14 cellular contexts compared by ENCODE assay signal in genomic region chr11:47932544-47932943, GRCh38. TPM values are rescaled to one million over a fixed set of nuclear protein-coding genes. Genes with fewer than 3 reads are reported as not detected.
DNase-seq lines count a peak whose midpoint lies in the region; ATAC-seq and TF ChIP-seq lines count a peak whose summit lies in the region.
"Had no signal": no experiment of that assay in that cellular context is flagged by ENCODE, and none has a peak within 500 bp of the region (broad histone marks: within the 10 kb centered on the region; RNA-seq: fewer than 3 reads in every experiment).

No MANE protein-coding gene starts in this region.

- no peaks in the 10 kb centered on the region for H3K9me3 Mint-ChIP-seq in activated CD8-positive, alpha-beta T cell treated with anti-CD3 and anti-CD28 coated beads for 36 hours
- no peaks in the 10 kb centered on the region for H3K9me3 Mint-ChIP-seq in activated CD8-positive, alpha-beta T cell treated with anti-CD3 and anti-CD28 coated beads, Interleukin-2, amount 10 ng/mL, durations not matched to agents 7 days and 5 days (ENCODE audit: insufficient read depth)
- H3K9me3 Mint-ChIP-seq: CD14-positive monocyte had no signal

- ATAC-seq in activated CD8-positive, alpha-beta T cell treated with anti-CD3 and anti-CD28 coated beads for 36 hours = peak; percentile 60
- no peak for ATAC-seq in activated CD8-positive, alpha-beta T cell treated with anti-CD3 and anti-CD28 coated beads, Interleukin-2, amount 10 ng/mL, durations not matched to agents 7 days and 5 days
- no peak for ATAC-seq in HG03442 (IDR thresholded peaks at IDR 0.05; ENCODE audit: unreplicated experiment)
- no peak for ATAC-seq in GM21619 (IDR thresholded peaks at IDR 0.05; ENCODE audit: unreplicated experiment)

- H3K36me3 Mint-ChIP-seq in activated CD8-positive, alpha-beta T cell treated with anti-CD3 and anti-CD28 coated beads for 36 hours (ENCODE audit: low read depth) = no peaks in the 10 kb centered on the region
- no peaks in the 10 kb centered on the region for H3K36me3 Mint-ChIP-seq in activated CD8-positive, alpha-beta T cell treated with anti-CD3 and anti-CD28 coated beads, Interleukin-2, amount 10 ng/mL, durations not matched to agents 7 days and 5 days (ENCODE audit: low read depth)
- H3K36me3 Mint-ChIP-seq: CD14-positive monocyte had no signal

- peaks cover 17% of the 10 kb centered on the region for H3K4me1 Mint-ChIP-seq in activated CD8-positive, alpha-beta T cell treated with anti-CD3 and anti-CD28 coated beads for 36 hours (ENCODE audit: low read depth)
- H3K4me1 Mint-ChIP-seq in activated CD8-positive, alpha-beta T cell treated with anti-CD3 and anti-CD28 coated beads, Interleukin-2, amount 10 ng/mL, durations not matched to agents 7 days and 5 days (ENCODE audit: low read depth) = peaks cover 22% of the 10 kb centered on the region

- no peak for TF ChIP-seq EP300 in esophagus muscularis mucosa (IDR thresholded peaks at IDR 0.05)

- H3K4me2 ChIP-seq in osteoblast (ENCODE audit: insufficient read depth, low read length) = no peak overlapping the region

- no peaks in the 10 kb centered on the region for H4K20me1 ChIP-seq in osteoblast (ENCODE audit: insufficient read depth, low read length)

- H3K9me3 ChIP-seq in osteoblast (ENCODE audit: low read depth, low read length) (no peaks in the 10 kb centered on the region), esophagus muscularis mucosa (no peaks in the 10 kb centered on the region)
- H3K9me3 ChIP-seq: HAP-1 had no signal

- no peak overlapping the region for H2AFZ ChIP-seq in osteoblast (ENCODE audit: low read length)

- no peaks in the 10 kb centered on the region for H3K27me3 Mint-ChIP-seq in activated CD8-positive, alpha-beta T cell treated with anti-CD3 and anti-CD28 coated beads for 36 hours
- no peaks in the 10 kb centered on the region for H3K27me3 Mint-ChIP-seq in activated CD8-positive, alpha-beta T cell treated with anti-CD3 and anti-CD28 coated beads, Interleukin-2, amount 10 ng/mL, durations not matched to agents 7 days and 5 days (ENCODE audit: low read depth)

- peaks cover 3% of the 10 kb centered on the region for H3K4me1 ChIP-seq in osteoblast (ENCODE audit: insufficient read depth, low read length)
- no peaks in the 10 kb centered on the region for H3K4me1 ChIP-seq in esophagus muscularis mucosa

- H3K27me3 ChIP-seq in osteoblast (ENCODE audit: insufficient read depth, low read length) (no peaks in the 10 kb centered on the region), esophagus muscularis mucosa (no peaks in the 10 kb centered on the region)

- TF ChIP-seq POLR2A in esophagus muscularis mucosa (IDR thresholded peaks at IDR 0.05; ENCODE audit: low read depth) = no peak

- no peaks in the 10 kb centered on the region for H3K79me2 ChIP-seq in osteoblast (ENCODE audit: insufficient read depth, low read length)

- no peak for DNase-seq in activated CD8-positive, alpha-beta T cell treated with anti-CD3 and anti-CD28 coated beads for 36 hours
- no peak for DNase-seq in activated CD8-positive, alpha-beta T cell treated with anti-CD3 and anti-CD28 coated beads, Interleukin-2, amount 10 ng/mL, durations not matched to agents 7 days and 5 days
- DNase-seq in GM12865 (ENCODE audit: low read depth) = peak; percentile 28
- DNase-seq in NCI-H526 treated with DMSO at 0.1 percent for 48 hours (lab: John Stamatoyannopoulos, UW) = peak; percentile 38
- DNase-seq in osteoblast (ENCODE audit: insufficient read length, low spot score, missing footprints) = peak; percentile 29
- DNase-seq in esophagus muscularis mucosa (ENCODE audit: extremely low spot score) = no peak
- DNase-seq: COR-L47, NCI-H146, NCI-H2227 treated with DMSO at 0.1 percent for 48 hours, NCI-H524 treated with DMSO at 0.1 percent for 48 hours had no signal

- POLR2A ChIA-PET in activated CD8-positive, alpha-beta T cell treated with anti-CD3 and anti-CD28 coated beads for 36 hours (lab: Charles Lee) = interaction anchor here (0.9 to 1.6 kb wide), 3 partner anchors 88 to 177 kb away, joined by 3 to 5 read pairs (median 3); no protein-coding TSS in a partner anchor
- POLR2A ChIA-PET in activated CD8-positive, alpha-beta T cell treated with anti-CD3 and anti-CD28 coated beads, Interleukin-2, amount 10 ng/mL, durations not matched to agents 7 days and 5 days (lab: Charles Lee) = interaction anchor here (1.0 kb wide), 1 partner anchor 123 kb away, joined by 5 read pairs; no protein-coding TSS in a partner anchor

- no peak overlapping the region for H3K4me3 Mint-ChIP-seq in activated CD8-positive, alpha-beta T cell treated with anti-CD3 and anti-CD28 coated beads for 36 hours
- H3K4me3 Mint-ChIP-seq in activated CD8-positive, alpha-beta T cell treated with anti-CD3 and anti-CD28 coated beads, Interleukin-2, amount 10 ng/mL, durations not matched to agents 7 days and 5 days = no peak overlapping the region
- H3K4me3 Mint-ChIP-seq: CD14-positive monocyte had no signal

- CTCF ChIA-PET in activated CD8-positive, alpha-beta T cell treated with anti-CD3 and anti-CD28 coated beads for 36 hours (lab: Charles Lee) = interaction anchor here (0.9 to 5.0 kb wide), 10 partner anchors 11 to 180 kb away, joined by 3 to 161 read pairs (median 6); no protein-coding TSS in a partner anchor
- CTCF ChIA-PET in activated CD8-positive, alpha-beta T cell treated with anti-CD3 and anti-CD28 coated beads, Interleukin-2, amount 10 ng/mL, durations not matched to agents 7 days and 5 days (lab: Charles Lee) = interaction anchor here (0.6 to 9.0 kb wide), 10 partner anchors 8 to 188 kb away, joined by 3 to 261 read pairs (median 4); no protein-coding TSS in a partner anchor

- no peak for TF ChIP-seq CTCF in activated CD8-positive, alpha-beta T cell treated with anti-CD3 and anti-CD28 coated beads for 36 hours (IDR thresholded peaks at IDR 0.05)
- TF ChIP-seq CTCF in GM12865 (IDR thresholded peaks at IDR 0.05; ENCODE audit: insufficient read depth, low read depth, low read length, missing control alignments) (no peak), osteoblast (IDR thresholded peaks at IDR 0.05; ENCODE audit: extremely low read depth, low read depth, low read length) (no peak), esophagus muscularis mucosa (IDR thresholded peaks at IDR 0.05) (no peak)

- H3K36me3 ChIP-seq in osteoblast (ENCODE audit: insufficient read depth, low read length) = no peaks in the 10 kb centered on the region
- no peaks in the 10 kb centered on the region for H3K36me3 ChIP-seq in esophagus muscularis mucosa
- H3K36me3 ChIP-seq: HAP-1 had no signal

- H3K27ac ChIP-seq in osteoblast (ENCODE audit: low read depth, low read length) (peak overlapping the region; percentile 53), esophagus muscularis mucosa (replicated peaks in 1 of 4) (no peak overlapping the region)

- H3K27ac Mint-ChIP-seq in activated CD8-positive, alpha-beta T cell treated with anti-CD3 and anti-CD28 coated beads for 36 hours = no peak overlapping the region
- H3K27ac Mint-ChIP-seq in activated CD8-positive, alpha-beta T cell treated with anti-CD3 and anti-CD28 coated beads, Interleukin-2, amount 10 ng/mL, durations not matched to agents 7 days and 5 days = no peak overlapping the region
- H3K27ac Mint-ChIP-seq: CD14-positive monocyte had no signal

- no peak overlapping the region for H3K4me3 ChIP-seq in GM12865 (ENCODE audit: low read depth, low read length)
- no peak overlapping the region for H3K4me3 ChIP-seq in osteoblast (ENCODE audit: insufficient read depth, low read length)
- H3K4me3 ChIP-seq in esophagus muscularis mucosa = no peak overlapping the region
- H3K4me3 ChIP-seq: HAP-1 had no signal

- intact Hi-C loops in activated CD8-positive, alpha-beta T cell treated with anti-CD3 and anti-CD28 coated beads for 36 hours (cut with micrococcal nuclease) = no loop called here
- intact Hi-C loops in esophagus muscularis mucosa (cut with DNase I) = no loop called here

RNA-seq across cellular contexts. Expression of gene PTPRJ, which starts 47.8 kb away (rescaled TPM):
- total RNA-seq in activated CD8-positive, alpha-beta T cell treated with anti-CD3 and anti-CD28 coated beads for 36 hours = 10 to 100 TPM; 21.5 to 23.4 TPM
- total RNA-seq in activated CD8-positive, alpha-beta T cell treated with anti-CD3 and anti-CD28 coated beads, Interleukin-2, amount 10 ng/mL, durations not matched to agents 7 days and 5 days = 10 to 100 TPM; 56.5 to 62.9 TPM
- 9.1 and 10.9 TPM in 2 replicates for total RNA-seq in osteoblast
- 10 to 100 TPM in 2 of 4 donors, 1 to 10 TPM in 2; 8.3 to 14.1 (median 10.5) TPM for total RNA-seq in esophagus muscularis mucosa

Comparison
In these comparisons a context has a peak if more than half of its experiments do, and no peak if none do; other contexts are left out.
1. DNase-seq: peak in GM12865 (single experiment), NCI-H526 treated with DMSO at 0.1 percent for 48 hours (single experiment) and osteoblast (single experiment); none in activated CD8-positive, alpha-beta T cell treated with anti-CD3 and anti-CD28 coated beads for 36 hours (single experiment), activated CD8-positive, alpha-beta T cell treated with anti-CD3 and anti-CD28 coated beads, Interleukin-2, amount 10 ng/mL, durations not matched to agents 7 days and 5 days (single experiment) and esophagus muscularis mucosa (single experiment).